Comparison of ENCODE assay signal across 1 cellular context in genomic region chr12:106855221-106855758, GRCh38.
TF ChIP-seq lines count a peak whose summit lies in the region.

No MANE protein-coding gene starts in this region.

TF ChIP-seq in HepG2, 621 proteins besides CTCF, POLR2A, EP300 and RAD21 (continued from another document and continues in another):
- TF ChIP-seq HMGXB4 (CRISPR knock-in tag; IDR thresholded peaks at IDR 0.05; ENCODE audit: borderline replicate concordance in 1 of 2, low read depth in 1 of 2) (no peak), KLF6 (CRISPR knock-in tag; IDR thresholded peaks at IDR 0.05) (no peak), NR2F6 (IDR thresholded peaks at IDR 0.05) (peak; percentile 83), NR2F6 (CRISPR knock-in tag; IDR thresholded peaks at IDR 0.05) (peak; percentile 84), FLYWCH1 (CRISPR knock-in tag; IDR thresholded peaks at IDR 0.05) (no peak), CREB1 (IDR thresholded peaks at IDR 0.05) (no peak), CREB1 (CRISPR knock-in tag; IDR thresholded peaks at IDR 0.05) (peak; percentile 62), RARA (CRISPR knock-in tag; IDR thresholded peaks at IDR 0.05) (peak; percentile 75), ZNF24 (IDR thresholded peaks at IDR 0.05) (0 out of 2 replicates have a peak, but pooled peaks have one; percentile 57), SKI (IDR thresholded peaks at IDR 0.05; ENCODE audit: partially characterized antibody) (peak; percentile 40), SOX6 (IDR thresholded peaks at IDR 0.05) (no peak), SOX6 (CRISPR knock-in tag; IDR thresholded peaks at IDR 0.05) (peak; percentile 98), ZNF720 (CRISPR knock-in tag; IDR thresholded peaks at IDR 0.05) (no peak), ZBTB21 (CRISPR knock-in tag; IDR thresholded peaks at IDR 0.05) (no peak), NR2F1 (CRISPR knock-in tag; IDR thresholded peaks at IDR 0.05) (peak; percentile 54 to 72; a peak in 2 of 4 replicates), ZNF142 (CRISPR knock-in tag; IDR thresholded peaks at IDR 0.05) (0 out of 2 replicates have a peak, but pooled peaks have one; percentile 55), ZNF770 (CRISPR knock-in tag; IDR thresholded peaks at IDR 0.05) (peak; percentile 40; the same call in 1 of the 2 replicates), CCDC6 (CRISPR knock-in tag; IDR thresholded peaks at IDR 0.05) (0 out of 2 replicates have a peak, but pooled peaks have one; percentile 38), KDM1A (CRISPR knock-in tag; IDR thresholded peaks at IDR 0.05) (0 out of 2 replicates have a peak, but pooled peaks have one; percentile 66), ATF3 (CRISPR knock-in tag; IDR thresholded peaks at IDR 0.05) (no peak), HNRNPL (IDR thresholded peaks at IDR 0.05; ENCODE audit: low read depth, low read length) (no peak), ZNF629 (CRISPR knock-in tag; conservative IDR thresholded peaks at IDR 0.05) (peak; percentile 75), KDM3A (CRISPR knock-in tag; IDR thresholded peaks at IDR 0.05; ENCODE audit: low read depth) (no peak), HOXA7 (CRISPR knock-in tag; IDR thresholded peaks at IDR 0.05) (no peak), NFE2L2 (IDR thresholded peaks at IDR 0.05; ENCODE audit: low read length) (no peak), ZNF766 (CRISPR knock-in tag; IDR thresholded peaks at IDR 0.05; ENCODE audit: borderline replicate concordance) (no peak), ZNF564 (CRISPR knock-in tag; IDR thresholded peaks at IDR 0.05) (no peak), KAT2B (IDR thresholded peaks at IDR 0.05; ENCODE audit: borderline replicate concordance, low read depth, low read length) (no peak), MIXL1 (CRISPR knock-in tag; IDR thresholded peaks at IDR 0.05) (peak; percentile 92; the same call in 1 of the 2 replicates), KLF13 (CRISPR knock-in tag; IDR thresholded peaks at IDR 0.05) (no peak), PBX3 (CRISPR knock-in tag; IDR thresholded peaks at IDR 0.05; ENCODE audit: borderline replicate concordance) (no peak), FOSL2 (CRISPR knock-in tag; IDR thresholded peaks at IDR 0.05) (peak; percentile 25; the same call in 1 of the 2 replicates), ZNF205 (CRISPR knock-in tag; IDR thresholded peaks at IDR 0.05) (no peak; the same call in 1 of the 2 replicates), DRAP1 (CRISPR knock-in tag; IDR thresholded peaks at IDR 0.05) (no peak), TRIM24 (CRISPR knock-in tag; IDR thresholded peaks at IDR 0.05) (0 out of 2 replicates have a peak, but pooled peaks have one; percentile 32), ZNF281 (CRISPR knock-in tag; IDR thresholded peaks at IDR 0.05; ENCODE audit: borderline replicate concordance) (peak; percentile 18; the same call in 1 of the 2 replicates), ZBTB26 (CRISPR knock-in tag; IDR thresholded peaks at IDR 0.05; ENCODE audit: borderline replicate concordance) (no peak), PRDM10 (CRISPR knock-in tag; IDR thresholded peaks at IDR 0.05; ENCODE audit: low read depth) (no peak), SNAPC2 (CRISPR knock-in tag; IDR thresholded peaks at IDR 0.05) (no peak), ARNTL (CRISPR knock-in tag; IDR thresholded peaks at IDR 0.05) (peak; percentile 37; the same call in 1 of the 2 replicates), POGZ (CRISPR knock-in tag; IDR thresholded peaks at IDR 0.05) (peak; percentile 67), ZNF562 (CRISPR knock-in tag; IDR thresholded peaks at IDR 0.05; ENCODE audit: borderline replicate concordance) (no peak), BRD4 (CRISPR knock-in tag; IDR thresholded peaks at IDR 0.05) (no peak), ZNF230 (CRISPR knock-in tag; IDR thresholded peaks at IDR 0.05) (no peak; the same call in 1 of the 2 replicates), ZSCAN20 (CRISPR knock-in tag; IDR thresholded peaks at IDR 0.05; ENCODE audit: borderline replicate concordance) (no peak), TGIF2 (CRISPR knock-in tag; IDR thresholded peaks at IDR 0.05) (no peak; the same call in 1 of the 2 replicates), ZSCAN9 (CRISPR knock-in tag; IDR thresholded peaks at IDR 0.05; ENCODE audit: borderline replicate concordance) (peak; percentile 59; the same call in 1 of the 2 replicates)
